Comparison of ENCODE assay signal across 2 cellular contexts in genomic region chr7:99284165-99284564, GRCh38. TPM values are rescaled to one million over a fixed set of nuclear protein-coding genes. Genes with fewer than 3 reads are reported as not detected.
"Had no signal": no experiment of that assay in that cellular context is flagged by ENCODE, and none has a peak within 500 bp of the region (broad histone marks: within the 10 kb centered on the region; RNA-seq: fewer than 3 reads in every experiment).

No MANE protein-coding gene starts in this region.

RNA-seq across cellular contexts. Expression of gene MYH16, which starts 11.5 kb away (rescaled TPM):
- total RNA-seq: LHCN-M2, NCI-H460 had no signal
